1 cellular context compared by ENCODE assay signal in the genomic region with DNA sequence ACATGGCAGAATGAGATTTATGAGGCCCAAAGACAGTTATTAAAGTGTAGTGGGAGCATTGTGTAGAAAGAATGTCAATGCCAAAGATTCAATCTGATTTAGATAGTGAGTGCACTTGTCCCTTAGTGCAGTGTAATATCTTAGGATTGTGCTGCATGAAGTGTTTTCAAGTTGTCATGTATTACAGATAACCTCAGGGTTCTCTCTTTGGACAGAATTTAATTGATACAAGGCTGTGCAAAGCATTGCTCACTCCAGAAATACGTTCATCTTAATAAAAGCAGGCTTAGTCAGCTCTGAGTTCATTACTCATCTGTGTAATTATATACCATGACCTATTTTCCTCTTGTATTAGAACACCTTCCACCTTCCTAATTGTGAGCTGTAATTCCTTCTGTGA.
A peak's percentile ranks its signal among the peaks of the same experiment; 100 is the strongest.
TF ChIP-seq lines count a peak whose summit lies in the region.

No MANE protein-coding gene starts in this region.

TF ChIP-seq in SK-N-SH treated with all-trans-retinoic acid at 6 μM for 48 hours, 23 proteins besides CTCF, POLR2A, EP300 and RAD21 (continued from another document):
- TF ChIP-seq, protein P1, sequence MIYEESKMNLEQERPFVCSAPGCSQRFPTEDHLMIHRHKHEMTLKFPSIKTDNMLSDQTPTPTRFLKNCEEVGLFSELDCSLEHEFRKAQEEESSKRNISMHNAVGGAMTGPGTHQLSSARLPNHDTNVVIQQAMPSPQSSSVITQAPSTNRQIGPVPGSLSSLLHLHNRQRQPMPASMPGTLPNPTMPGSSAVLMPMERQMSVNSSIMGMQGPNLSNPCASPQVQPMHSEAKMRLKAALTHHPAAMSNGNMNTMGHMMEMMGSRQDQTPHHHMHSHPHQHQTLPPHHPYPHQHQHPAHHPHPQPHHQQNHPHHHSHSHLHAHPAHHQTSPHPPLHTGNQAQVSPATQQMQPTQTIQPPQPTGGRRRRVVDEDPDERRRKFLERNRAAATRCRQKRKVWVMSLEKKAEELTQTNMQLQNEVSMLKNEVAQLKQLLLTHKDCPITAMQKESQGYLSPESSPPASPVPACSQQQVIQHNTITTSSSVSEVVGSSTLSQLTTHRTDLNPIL (CRISPR knock-in tag; IDR thresholded peaks at IDR 0.05; ENCODE audit: low read depth), result peak; percentile 51; the same call in 1 of the 2 replicates
- TF ChIP-seq GLIS3 (CRISPR knock-in tag; IDR thresholded peaks at IDR 0.05) (no peak), RARB (CRISPR knock-in tag; IDR thresholded peaks at IDR 0.05) (no peak), ZFP30 (CRISPR knock-in tag; IDR thresholded peaks at IDR 0.05) (no peak), TCF4 (CRISPR knock-in tag; IDR thresholded peaks at IDR 0.05; ENCODE audit: borderline replicate concordance) (no peak), ZFP3 (CRISPR knock-in tag; IDR thresholded peaks at IDR 0.05) (no peak; the same call in 1 of the 2 replicates), ESRRG (CRISPR knock-in tag; IDR thresholded peaks at IDR 0.05) (no peak), CSDC2 (CRISPR knock-in tag; IDR thresholded peaks at IDR 0.05) (no peak), OSR1 (CRISPR knock-in tag; IDR thresholded peaks at IDR 0.05) (no peak), ZC3H10 (CRISPR knock-in tag; IDR thresholded peaks at IDR 0.05) (peak; percentile 56; the same call in 1 of the 2 replicates)
- TF ChIP-seq, protein P2, sequence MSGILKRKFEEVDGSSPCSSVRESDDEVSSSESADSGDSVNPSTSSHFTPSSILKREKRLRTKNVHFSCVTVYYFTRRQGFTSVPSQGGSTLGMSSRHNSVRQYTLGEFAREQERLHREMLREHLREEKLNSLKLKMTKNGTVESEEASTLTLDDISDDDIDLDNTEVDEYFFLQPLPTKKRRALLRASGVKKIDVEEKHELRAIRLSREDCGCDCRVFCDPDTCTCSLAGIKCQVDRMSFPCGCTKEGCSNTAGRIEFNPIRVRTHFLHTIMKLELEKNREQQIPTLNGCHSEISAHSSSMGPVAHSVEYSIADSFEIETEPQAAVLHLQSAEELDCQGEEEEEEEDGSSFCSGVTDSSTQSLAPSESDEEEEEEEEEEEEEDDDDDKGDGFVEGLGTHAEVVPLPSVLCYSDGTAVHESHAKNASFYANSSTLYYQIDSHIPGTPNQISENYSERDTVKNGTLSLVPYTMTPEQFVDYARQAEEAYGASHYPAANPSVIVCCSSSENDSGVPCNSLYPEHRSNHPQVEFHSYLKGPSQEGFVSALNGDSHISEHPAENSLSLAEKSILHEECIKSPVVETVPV (CRISPR knock-in tag; IDR thresholded peaks at IDR 0.05), result no peak
- TF ChIP-seq, protein P3, sequence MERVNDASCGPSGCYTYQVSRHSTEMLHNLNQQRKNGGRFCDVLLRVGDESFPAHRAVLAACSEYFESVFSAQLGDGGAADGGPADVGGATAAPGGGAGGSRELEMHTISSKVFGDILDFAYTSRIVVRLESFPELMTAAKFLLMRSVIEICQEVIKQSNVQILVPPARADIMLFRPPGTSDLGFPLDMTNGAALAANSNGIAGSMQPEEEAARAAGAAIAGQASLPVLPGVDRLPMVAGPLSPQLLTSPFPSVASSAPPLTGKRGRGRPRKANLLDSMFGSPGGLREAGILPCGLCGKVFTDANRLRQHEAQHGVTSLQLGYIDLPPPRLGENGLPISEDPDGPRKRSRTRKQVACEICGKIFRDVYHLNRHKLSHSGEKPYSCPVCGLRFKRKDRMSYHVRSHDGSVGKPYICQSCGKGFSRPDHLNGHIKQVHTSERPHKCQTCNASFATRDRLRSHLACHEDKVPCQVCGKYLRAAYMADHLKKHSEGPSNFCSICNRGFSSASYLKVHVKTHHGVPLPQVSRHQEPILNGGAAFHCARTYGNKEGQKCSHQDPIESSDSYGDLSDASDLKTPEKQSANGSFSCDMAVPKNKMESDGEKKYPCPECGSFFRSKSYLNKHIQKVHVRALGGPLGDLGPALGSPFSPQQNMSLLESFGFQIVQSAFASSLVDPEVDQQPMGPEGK (CRISPR knock-in tag; IDR thresholded peaks at IDR 0.05; ENCODE audit: borderline replicate concordance), result no peak
